Comparison of ENCODE assay signal across 14 cellular contexts in the genomic region with DNA sequence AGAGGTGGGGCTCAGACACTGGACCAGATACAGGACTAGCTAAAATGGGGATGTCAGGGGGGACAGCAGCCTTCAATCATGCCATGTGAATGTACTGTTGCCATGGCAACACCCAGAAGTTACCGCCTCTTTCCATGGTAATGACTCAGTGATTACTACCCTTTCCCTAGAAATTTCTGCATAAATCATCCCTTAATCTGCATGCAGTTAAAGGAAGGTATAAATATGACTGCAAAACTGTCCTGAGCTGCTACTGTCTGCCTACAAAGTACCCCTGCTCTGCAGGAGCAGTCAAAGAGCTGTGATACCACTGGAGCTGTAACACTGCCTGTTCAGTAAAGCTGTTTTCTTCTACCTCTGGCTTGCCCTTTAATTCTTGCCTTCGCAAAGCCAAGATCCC.
DNase-seq lines count a peak whose midpoint lies in the region; ATAC-seq and TF ChIP-seq lines count a peak whose summit lies in the region.
"Had no signal": no experiment of that assay in that cellular context is flagged by ENCODE, and none has a peak within 500 bp of the region (broad histone marks: within the 10 kb centered on the region; RNA-seq: fewer than 3 reads in every experiment).

No MANE protein-coding gene starts in this region.

- no peaks in the 10 kb centered on the region for H3K27me3 Mint-ChIP-seq in H9 (ENCODE audit: low read depth)
- no peaks in the 10 kb centered on the region for H3K27me3 Mint-ChIP-seq in CD4-positive, alpha-beta memory T cell

- CTCF ChIA-PET in CD4-positive, alpha-beta memory T cell (lab: Charles Lee; ENCODE audit: partially characterized antibody), result no interaction called here

- no peak overlapping the region for H2BK12ac ChIP-seq in H9 (ENCODE audit: insufficient read length, low read depth, low read length)

- H2BK120ac ChIP-seq in H9 (ENCODE audit: low read depth, low read length, poor library complexity, severe bottlenecking), result no peak overlapping the region

- no peak overlapping the region for H4K5ac ChIP-seq in H9 (ENCODE audit: insufficient read length, low read depth, low read length)

- H3K36me3 Mint-ChIP-seq in H9 (ENCODE audit: insufficient read depth in 1 of 3, low read depth in 3 of 3), result peaks cover 0 to 4% (median 2%) of the 10 kb centered on the region in 3 experiments; a peak in 1 of 7 replicates
- no peaks in the 10 kb centered on the region for H3K36me3 Mint-ChIP-seq in CD4-positive, alpha-beta memory T cell

- no peak overlapping the region for H4K8ac ChIP-seq in H9 (replicated peaks; ENCODE audit: insufficient read length, low read depth, low read length)

- no peak overlapping the region for H3K14ac ChIP-seq in H9 (ENCODE audit: insufficient read depth, low read length)

- H3K9me3 ChIP-seq in H9 (ENCODE audit: control insufficient read depth, low read depth, low read length) (no peaks in the 10 kb centered on the region), iPS DF 6.9 (ENCODE audit: control insufficient read depth, insufficient read depth, low read length) (no peaks in the 10 kb centered on the region)
- H3K9me3 ChIP-seq in CD4-positive, alpha-beta memory T cell (ENCODE audit: control insufficient read depth in 1 of 2, low read length in 2 of 2), result no peaks in the 10 kb centered on the region
- H3K9me3 ChIP-seq: adrenal gland had no signal

- H3K4me3 Mint-ChIP-seq in H9, result no peak overlapping the region
- no peak overlapping the region for H3K4me3 Mint-ChIP-seq in CD4-positive, alpha-beta memory T cell
- H3K4me3 Mint-ChIP-seq: mesothelial cell of epicardium had no signal

- intact Hi-C loops in CD4-positive, alpha-beta memory T cell (cut with micrococcal nuclease), result no loop called here

- no peak overlapping the region for H2AFZ ChIP-seq in H9 (ENCODE audit: low read length)

- no peaks in the 10 kb centered on the region for H3K36me3 ChIP-seq in iPS DF 6.9 (ENCODE audit: control insufficient read depth, insufficient read depth, low read length)
- no peaks in the 10 kb centered on the region for H3K36me3 ChIP-seq in CD4-positive, alpha-beta memory T cell (ENCODE audit: insufficient read depth, low read length)
- H3K36me3 ChIP-seq: adrenal gland had no signal

- no peak overlapping the region for H3K23ac ChIP-seq in H9 (ENCODE audit: insufficient read length, low read depth, low read length)

- H2BK5ac ChIP-seq in H9 (ENCODE audit: insufficient read length, low read length), result no peak overlapping the region

- no peaks in the 10 kb centered on the region for H4K20me1 ChIP-seq in H9 (ENCODE audit: control insufficient read depth, insufficient read depth, insufficient read length)

- no peaks in the 10 kb centered on the region for H3K9me3 Mint-ChIP-seq in H9
- H3K9me3 Mint-ChIP-seq in CD4-positive, alpha-beta memory T cell, result no peaks in the 10 kb centered on the region
- H3K9me3 Mint-ChIP-seq: mesothelial cell of epicardium had no signal

- H3K4me3 ChIP-seq in AG10803 (ENCODE audit: low read length) (no peak overlapping the region), iPS DF 6.9 (ENCODE audit: low read length) (no peak overlapping the region)
- no peak overlapping the region for H3K4me3 ChIP-seq in CD4-positive, alpha-beta memory T cell (ENCODE audit: low read length in 2 of 2)
- H3K4me3 ChIP-seq: adrenal gland had no signal

- peak overlapping the region in 1 of 3 experiments; percentile 82; a peak in 4 of 7 replicates for H3K27ac Mint-ChIP-seq in H9
- H3K27ac Mint-ChIP-seq in CD4-positive, alpha-beta memory T cell, result no peak overlapping the region
- H3K27ac Mint-ChIP-seq: mesothelial cell of epicardium had no signal

- peaks cover 2 to 3% of the 10 kb centered on the region in 2 experiments; a peak in 3 of 4 replicates for H3K4me1 Mint-ChIP-seq in H9
- no peaks in the 10 kb centered on the region for H3K4me1 Mint-ChIP-seq in CD4-positive, alpha-beta memory T cell

- H2AK5ac ChIP-seq in H9 (ENCODE audit: insufficient read length, low read length), result no peak overlapping the region

- H4K91ac ChIP-seq in H9 (ENCODE audit: insufficient read length, low read depth, low read length), result no peak overlapping the region

- WGBS in H9 (ENCODE audit: extremely low coverage, insufficient read length, low lambda C conversion rate), result no CpG with 5 or more reads among the region's 2 CpGs
- WGBS in iPS DF 6.9 (ENCODE audit: insufficient coverage, insufficient read length), result no CpG with 5 or more reads among the region's 2 CpGs

- TF ChIP-seq CTCF in AG10803 (conservative IDR thresholded peaks at IDR 0.05; ENCODE audit: low read length) (no peak), H9 (conservative IDR thresholded peaks at IDR 0.05) (no peak)

- peak overlapping the region; percentile 26 for H3T11ph ChIP-seq in H9 (ENCODE audit: low read length)

- H3K79me1 ChIP-seq in H9 (ENCODE audit: insufficient read depth, low read depth, low read length, poor library complexity, severe bottlenecking), result no peaks in the 10 kb centered on the region

- H3K27me3 ChIP-seq in H9 (ENCODE audit: insufficient read depth, low read length), result no peaks in the 10 kb centered on the region
- no peaks in the 10 kb centered on the region for H3K27me3 ChIP-seq in iPS DF 6.9 (ENCODE audit: control insufficient read depth, insufficient read depth, low read length)
- no peaks in the 10 kb centered on the region for H3K27me3 ChIP-seq in CD4-positive, alpha-beta memory T cell (ENCODE audit: insufficient read depth, low read length)
- H3K27me3 ChIP-seq: adrenal gland had no signal

- DNase-seq in AG10803 (ENCODE audit: low read depth), result peak; percentile 17
- DNase-seq in H9, result peak; percentile 47
- peak; percentile 74 for DNase-seq in amniotic epithelial cell (ENCODE audit: low read depth)
- peak; percentile 7 for DNase-seq in iPS DF 6.9 (ENCODE audit: low read depth, low spot score)
- DNase-seq in DMS53 treated with DMSO at 0.1 percent for 48 hours (lab: John Stamatoyannopoulos, UW; ENCODE audit: unreplicated experiment), result no peak
- no peak for DNase-seq in OCI-M1 (lab: John Stamatoyannopoulos, UW)
- no peak for DNase-seq in CD4-positive, alpha-beta memory T cell
- DNase-seq: adrenal gland; effector CD8-positive, alpha-beta T cell; NCI-H2029 treated with DMSO at 0.1 percent for 48 hours; T-helper 1 cell had no signal

- H3K4me1 ChIP-seq in H9 (ENCODE audit: insufficient read depth, low read length) (no peaks in the 10 kb centered on the region), iPS DF 6.9 (ENCODE audit: control insufficient read depth, insufficient read depth, low read length) (no peaks in the 10 kb centered on the region)
- no peaks in the 10 kb centered on the region for H3K4me1 ChIP-seq in CD4-positive, alpha-beta memory T cell (ENCODE audit: insufficient read depth, low read length)
- H3K4me1 ChIP-seq: adrenal gland had no signal

- POLR2A ChIA-PET in CD4-positive, alpha-beta memory T cell (lab: Charles Lee; ENCODE audit: partially characterized antibody), result no interaction called here

- no peak for ATAC-seq in GM21360 (IDR thresholded peaks at IDR 0.05; ENCODE audit: unreplicated experiment)

- H3K56ac ChIP-seq in H9 (ENCODE audit: insufficient read length, low read depth, low read length), result no peak overlapping the region

- H3K9ac ChIP-seq in H9 (ENCODE audit: extremely low read depth, insufficient read length, low read length), result no peak overlapping the region

- no peak overlapping the region for H2BK15ac ChIP-seq in H9 (ENCODE audit: low read depth, low read length)

- H3K79me2 ChIP-seq in H9 (ENCODE audit: insufficient read depth, low read length), result no peaks in the 10 kb centered on the region

- no peak overlapping the region for H3K4me2 ChIP-seq in H9 (ENCODE audit: insufficient read depth, insufficient read length, low read length)

- H3K18ac ChIP-seq in H9 (ENCODE audit: insufficient read length, low read depth, low read length), result no peak overlapping the region

- H3K4ac ChIP-seq in H9 (ENCODE audit: low read depth, low read length), result no peak overlapping the region

- H3K23me2 ChIP-seq in H9 (ENCODE audit: insufficient read length, low read depth, low read length, poor library complexity, severe bottlenecking), result no peaks in the 10 kb centered on the region

- H2BK20ac ChIP-seq in H9 (ENCODE audit: low read depth, low read length, poor library complexity, severe bottlenecking), result no peak overlapping the region

- H3K27ac ChIP-seq in H9 (ENCODE audit: insufficient read length, low read depth, low read length) (no peak overlapping the region), iPS DF 6.9 (ENCODE audit: low read length) (no peak overlapping the region)
- H3K27ac ChIP-seq in CD4-positive, alpha-beta memory T cell (ENCODE audit: low read depth, low read length), result no peak overlapping the region
- H3K27ac ChIP-seq: adrenal gland, C4-2B had no signal

Comparison
In these comparisons a context has a peak if more than half of its experiments do, and no peak if none do; other contexts are left out.
1. DNase-seq: peak in AG10803 (single experiment), H9 (single experiment), amniotic epithelial cell (single experiment) and iPS DF 6.9 (single experiment); none in DMS53 treated with DMSO at 0.1 percent for 48 hours (single experiment), OCI-M1 (single experiment) and CD4-positive, alpha-beta memory T cell (0 of 5).